8 cellular contexts compared by ENCODE assay signal in genomic region chr22:42614312-42615091, GRCh38. TPM values are rescaled to one million over a fixed set of nuclear protein-coding genes. Genes with fewer than 3 reads are reported as not detected.
A peak's percentile ranks its signal among the peaks of the same experiment; 100 is the strongest.
DNase-seq lines count a peak whose midpoint lies in the region; ATAC-seq and TF ChIP-seq lines count a peak whose summit lies in the region.

POLDIP3 (minus strand) TSS chr22:42614883; CDS start chr22:42614857, 26 bp downstream.

- DNase-seq in DMS79 (lab: John Stamatoyannopoulos, UW), result peak; percentile 71
- peak; percentile 97 for DNase-seq in KBM-7
- DNase-seq in PC-9, result peak; percentile 93 to 97
- peak; percentile 98 for DNase-seq in activated T-cell treated with anti-CD3 and anti-CD28 coated beads, Interleukin-2, amount 50 U/mL, for 1 hour
- DNase-seq in erythroblast (lab: John Stamatoyannopoulos, UW), result peak; percentile 99 to 100
- peak; percentile 98 for DNase-seq in stimulated activated CD8-positive, alpha-beta memory T cell treated with anti-CD3 and anti-CD28 coated beads, Interleukin-7, amount 100 ng/mL, for 1 hour (ENCODE audit: low read depth in 2 of 2)

- POLR2A ChIA-PET in PC-9 (lab: Charles Lee; ENCODE audit: unreplicated experiment), result interaction anchor here (0.5 to 0.8 kb wide), 11 partner anchors 21 to 1167 kb away, joined by 3 to 24 read pairs (median 6); partner anchors contain the start of gene WBP2NL

- H3K9me3 ChIP-seq in PC-9 (ENCODE audit: insufficient read depth, low read depth) (no peaks in the 10 kb centered on the region), mucosa of stomach (ENCODE audit: control insufficient read depth, low read length) (no peaks in the 10 kb centered on the region)

- no peaks in the 10 kb centered on the region for H3K27me3 ChIP-seq in PC-9 (ENCODE audit: insufficient read depth, low read depth)
- no peaks in the 10 kb centered on the region for H3K27me3 ChIP-seq in mucosa of stomach (ENCODE audit: control insufficient read depth, insufficient read depth, low read length)

- H3K9ac ChIP-seq in mucosa of stomach (ENCODE audit: low read length), result peak within 1 kb of the TSS; percentile 94

- H3K4me2 ChIP-seq in PC-9, result peak within 1 kb of the TSS; percentile 100

- ATAC-seq in GM21717 (IDR thresholded peaks at IDR 0.05; ENCODE audit: unreplicated experiment), result peak; percentile 66

- TF ChIP-seq CTCF in PC-9 (conservative IDR thresholded peaks at IDR 0.05), result no peak

- CTCF ChIA-PET in PC-9 (lab: Charles Lee), result interaction anchor here (0.6 to 0.7 kb wide), 2 partner anchors 124 to 253 kb away, joined by 3 to 11 read pairs; no protein-coding TSS in a partner anchor

- H3K79me2 ChIP-seq in PC-9 (ENCODE audit: low read depth), result peaks cover 48% of the 10 kb centered on the region

- no TSS peak for BruUV-seq in PC-9 (replicated peaks; lab: Mats Ljungman, UMichigan)

- no peak for TF ChIP-seq POLR2A in erythroblast (IDR thresholded peaks at IDR 0.05; ENCODE audit: low read length)

- H2AFZ ChIP-seq in PC-9, result peak within 1 kb of the TSS; percentile 81

- H3K4me3 ChIP-seq in PC-9 (peak within 1 kb of the TSS; percentile 100), mucosa of stomach (ENCODE audit: low read length) (peak within 1 kb of the TSS; percentile 72)

- H3K9me2 ChIP-seq in PC-9 (ENCODE audit: insufficient read depth), result no peaks in the 10 kb centered on the region

- in situ Hi-C loops in KBM-7 (cut with MboI; ENCODE audit: low pct_unique_long_range_greater_than_20kb, low sequenced_read_pairs), result no loop called here

- H3K27ac ChIP-seq in PC-9, result peak within 1 kb of the TSS; percentile 96

- H3K36me3 ChIP-seq in PC-9 (ENCODE audit: low read depth) (0 out of 2 replicates have a peak, but pooled peaks cover 16% of the 10 kb centered on the region), mucosa of stomach (ENCODE audit: control insufficient read depth, insufficient read depth, low read length) (no peaks in the 10 kb centered on the region)

- H4K20me1 ChIP-seq in PC-9 (ENCODE audit: insufficient read depth), result peaks cover 40% of the 10 kb centered on the region

- peaks cover 46% of the 10 kb centered on the region for H3F3A ChIP-seq in PC-9 (ENCODE audit: insufficient read depth, low read depth)

- intact Hi-C loops in PC-9 (cut with micrococcal nuclease; ENCODE audit: unreplicated experiment), result loop anchor here (2.0 to 5.0 kb wide), 3 partner anchors 20 to 248 kb away; no protein-coding TSS in a partner anchor

- peaks cover 30% of the 10 kb centered on the region for H3K4me1 ChIP-seq in PC-9 (replicated peaks; ENCODE audit: insufficient read depth)
- peaks cover 53% of the 10 kb centered on the region for H3K4me1 ChIP-seq in mucosa of stomach (ENCODE audit: control insufficient read depth, insufficient read depth, low read length)

RNA-seq across cellular contexts. Expression of gene POLDIP3, which starts in this region (rescaled TPM):
- 60.1 and 62.9 TPM in 2 replicates for total RNA-seq in PC-9 (2021)

Comparison
In these comparisons a context has a peak if more than half of its experiments do, and no peak if none do; other contexts are left out.
1. Peak in every context shown above with its lines: DNase-seq, ATAC-seq, H3K4me3 ChIP-seq and H3K27ac ChIP-seq.